In the genomic region with DNA sequence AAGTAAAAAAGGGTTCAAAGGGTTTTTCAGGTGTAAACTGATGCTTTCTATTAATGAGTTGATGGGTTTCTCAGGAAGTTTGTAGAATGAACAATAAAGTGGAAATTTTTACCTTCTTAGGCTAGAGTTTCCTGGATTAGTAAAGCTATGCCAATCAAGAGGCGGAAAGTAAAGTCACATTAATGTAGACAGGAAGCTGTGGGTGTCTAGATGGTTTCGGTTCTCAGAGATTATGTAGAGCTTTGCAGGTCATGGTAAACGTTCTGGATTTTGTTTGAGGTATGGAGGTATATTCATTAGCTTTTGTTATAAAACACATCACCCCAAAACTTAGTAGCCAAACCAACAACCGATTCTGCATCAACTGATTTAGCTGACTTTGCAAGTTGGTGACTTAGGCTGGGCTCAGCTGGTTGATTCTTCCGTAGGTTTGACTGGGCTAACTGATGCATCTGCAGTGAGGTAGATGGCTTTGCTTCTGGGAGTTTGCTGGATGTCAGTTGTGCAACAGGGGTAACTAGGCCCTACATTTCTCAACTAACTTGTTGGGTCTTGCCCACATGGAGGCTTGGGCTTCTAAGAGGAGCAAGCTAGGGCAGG, we compare ENCODE assay signal across 16 cellular contexts.
"Had no signal": no experiment of that assay in that cellular context is flagged by ENCODE, and none has a peak within 500 bp of the region (broad histone marks: within the 10 kb centered on the region; RNA-seq: fewer than 3 reads in every experiment).

No MANE protein-coding gene starts in this region.

- H3K27ac ChIP-seq: ascending aorta, cardiac muscle cell, colonic mucosa, heart left ventricle, thoracic aorta had no signal

- H3K27me3 ChIP-seq: ascending aorta, cardiac muscle cell, colonic mucosa had no signal

- DNase-seq: activated B cell treated with CpG ODN at 0.5 μM for 24 hours; activated CD4-positive, alpha-beta T cell treated with anti-CD3 and anti-CD28 coated beads, Interleukin-2, amount 50 U/mL, for 1 hour; activated CD8-positive, alpha-beta memory T cell treated with anti-CD3 and anti-CD28 coated beads, Interleukin-2, amount 10 ng/mL, durations not matched to agents 7 days and 5 days; activated effector memory CD4-positive, alpha-beta T cell treated with anti-CD3 and anti-CD28 coated beads, Interleukin-2, amount 50 U/mL, for 16 hours; activated T-cell treated with anti-CD3 and anti-CD28 coated beads, Interleukin-2, amount 50 U/mL, for 24 hours; colonic mucosa; effector CD4-positive, alpha-beta T cell; heart left ventricle; mammary epithelial cell; nephron progenitor cell; stimulated activated CD4-positive, alpha-beta T cell treated with anti-CD3 and anti-CD28 coated beads, Interleukin-4, amount 100 ng/mL, for 24 hours; stimulated activated naive CD8-positive, alpha-beta T cell treated with anti-CD3 and anti-CD28 coated beads, Interleukin-15, amount 100 ng/mL, for 72 hours had no signal

- H3K36me3 ChIP-seq: ascending aorta, cardiac muscle cell, colonic mucosa, heart left ventricle, thoracic aorta had no signal

- H3K4me1 ChIP-seq: ascending aorta, colonic mucosa, heart left ventricle had no signal

- H3K4me1 Mint-ChIP-seq: activated B cell treated with CpG ODN at 0.5 μM for 24 hours, nephron progenitor cell had no signal

- ATAC-seq: activated CD8-positive, alpha-beta memory T cell treated with anti-CD3 and anti-CD28 coated beads, Interleukin-2, amount 10 ng/mL, durations not matched to agents 7 days and 5 days; heart left ventricle; left lobe of liver; stimulated activated naive CD8-positive, alpha-beta T cell treated with anti-CD3 and anti-CD28 coated beads, Interleukin-15, amount 100 ng/mL, for 72 hours had no signal

- H3K4me3 ChIP-seq: ascending aorta, cardiac muscle cell, colonic mucosa, heart left ventricle, thoracic aorta had no signal

- H3K27ac Mint-ChIP-seq: activated B cell treated with CpG ODN at 0.5 μM for 24 hours; activated CD8-positive, alpha-beta memory T cell treated with anti-CD3 and anti-CD28 coated beads, Interleukin-2, amount 10 ng/mL, durations not matched to agents 7 days and 5 days; activated T-cell treated with anti-CD3 and anti-CD28 coated beads, Interleukin-2, amount 50 U/mL, for 24 hours; nephron progenitor cell; stimulated activated naive CD8-positive, alpha-beta T cell treated with anti-CD3 and anti-CD28 coated beads, Interleukin-15, amount 100 ng/mL, for 72 hours had no signal

- H3K27me3 Mint-ChIP-seq: activated B cell treated with CpG ODN at 0.5 μM for 24 hours; activated CD8-positive, alpha-beta memory T cell treated with anti-CD3 and anti-CD28 coated beads, Interleukin-2, amount 10 ng/mL, durations not matched to agents 7 days and 5 days; activated T-cell treated with anti-CD3 and anti-CD28 coated beads, Interleukin-2, amount 50 U/mL, for 24 hours had no signal

- H3K4me3 Mint-ChIP-seq: activated B cell treated with CpG ODN at 0.5 μM for 24 hours; activated CD8-positive, alpha-beta memory T cell treated with anti-CD3 and anti-CD28 coated beads, Interleukin-2, amount 10 ng/mL, durations not matched to agents 7 days and 5 days; activated T-cell treated with anti-CD3 and anti-CD28 coated beads, Interleukin-2, amount 50 U/mL, for 24 hours; nephron progenitor cell; stimulated activated naive CD8-positive, alpha-beta T cell treated with anti-CD3 and anti-CD28 coated beads, Interleukin-15, amount 100 ng/mL, for 72 hours had no signal
